Comparison of ENCODE assay signal across 13 cellular contexts in the genomic region with DNA sequence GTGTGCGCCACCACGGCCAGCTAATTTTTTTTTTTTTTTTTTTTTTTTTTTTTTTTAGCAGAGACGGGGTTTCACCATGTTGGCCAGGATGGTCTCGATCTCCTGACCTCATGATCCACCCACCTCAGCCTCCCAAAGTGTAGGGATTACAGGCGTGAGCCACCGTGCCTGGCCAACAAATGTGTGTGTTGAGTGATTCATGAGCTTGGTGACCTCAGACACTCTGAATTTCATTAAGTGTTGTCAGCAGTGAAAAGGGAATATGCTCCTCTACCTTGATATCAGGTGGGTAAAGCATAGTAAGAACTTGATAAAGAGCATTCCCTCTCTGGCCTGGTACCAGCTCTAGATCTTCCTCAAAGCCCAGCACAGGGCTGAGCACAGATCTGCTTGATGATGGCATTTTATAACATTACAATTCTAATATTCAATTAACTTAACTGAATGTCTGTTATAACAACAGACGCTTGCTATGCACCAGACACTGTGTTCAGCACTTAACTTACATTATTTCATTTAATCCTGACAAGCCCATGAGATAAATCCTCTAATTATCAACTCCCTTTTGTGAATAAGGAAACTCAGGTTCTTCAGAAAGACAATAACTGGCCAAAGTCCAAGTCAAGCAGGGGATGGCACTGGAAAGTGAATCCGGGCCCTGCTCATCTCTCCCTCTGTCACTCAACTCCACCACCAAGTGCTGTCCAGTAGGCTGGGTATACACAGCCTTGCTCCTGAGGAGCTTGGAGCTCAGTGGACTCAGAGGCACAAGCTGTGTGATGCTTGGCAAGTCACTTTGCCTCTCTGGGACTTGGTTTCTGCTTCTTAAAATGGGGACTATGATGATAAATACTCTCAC. TPM values are rescaled to one million over a fixed set of nuclear protein-coding genes. Genes with fewer than 3 reads are reported as not detected.
DNase-seq lines count a peak whose midpoint lies in the region; ATAC-seq and TF ChIP-seq lines count a peak whose summit lies in the region.
"Had no signal": no experiment of that assay in that cellular context is flagged by ENCODE, and none has a peak within 500 bp of the region (broad histone marks: within the 10 kb centered on the region; RNA-seq: fewer than 3 reads in every experiment).

No MANE protein-coding gene starts in this region.

- peaks cover 0 to 3% of the 10 kb centered on the region in 2 donors for H3K36me3 ChIP-seq in mucosa of rectum (ENCODE audit: control insufficient read depth in 2 of 2, insufficient read depth in 2 of 2, low read length in 2 of 2)
- H3K36me3 ChIP-seq in mesendoderm (ENCODE audit: control insufficient read depth, insufficient read depth, low read length): no peaks in the 10 kb centered on the region

- H3K27ac Mint-ChIP-seq in stimulated activated naive CD8-positive, alpha-beta T cell treated with anti-CD3 and anti-CD28 coated beads, Interleukin-15, Interleukin-2, amounts not matched to agents 100 ng/mL and 50 ng/mL, for 24 hours: peak overlapping the region; percentile 86
- H3K27ac Mint-ChIP-seq in activated naive CD4-positive, alpha-beta T cell treated with anti-CD3 and anti-CD28 coated beads, Interleukin-2, amount 50 U/mL, for 72 hours: peak overlapping the region; percentile 75 to 95
- H3K27ac Mint-ChIP-seq in glutamatergic neuron (ENCODE audit: unreplicated experiment): no peak overlapping the region

- H3K4me3 Mint-ChIP-seq in stimulated activated naive CD8-positive, alpha-beta T cell treated with anti-CD3 and anti-CD28 coated beads, Interleukin-15, Interleukin-2, amounts not matched to agents 100 ng/mL and 50 ng/mL, for 24 hours: peak overlapping the region; percentile 9
- no peak overlapping the region for H3K4me3 Mint-ChIP-seq in glutamatergic neuron (ENCODE audit: unreplicated experiment)

- no peaks in the 10 kb centered on the region for H3K79me2 ChIP-seq in mesendoderm (ENCODE audit: control insufficient read depth, insufficient read depth, low read length)

- H3K4me2 ChIP-seq in mesendoderm (ENCODE audit: low read length): no peak overlapping the region

- H2BK5ac ChIP-seq in mesendoderm (ENCODE audit: low read length): no peak overlapping the region

- ATAC-seq in stimulated activated naive CD8-positive, alpha-beta T cell treated with anti-CD3 and anti-CD28 coated beads, Interleukin-15, Interleukin-2, amounts not matched to agents 100 U/mL and 50 U/mL, for 24 hours: no peak
- ATAC-seq in activated naive CD4-positive, alpha-beta T cell treated with anti-CD3 and anti-CD28 coated beads, Interleukin-2, amount 50 U/mL, for 72 hours: peak in 1 of 2 donors; percentile 23
- no peak for ATAC-seq in esophagus mucosa
- ATAC-seq: foreskin keratinocyte, left cardiac atrium had no signal

- no peak overlapping the region for H4K5ac ChIP-seq in mesendoderm (ENCODE audit: low read length)

- no peaks in the 10 kb centered on the region for H3K9me3 ChIP-seq in mucosa of rectum (ENCODE audit: control insufficient read depth in 2 of 2, low read length in 2 of 2)

- no peak overlapping the region for H3K18ac ChIP-seq in mesendoderm (ENCODE audit: low read length)

- no peak overlapping the region for H2BK15ac ChIP-seq in mesendoderm (replicated peaks; ENCODE audit: low read depth)

- H3K27me3 ChIP-seq in mucosa of rectum (ENCODE audit: control insufficient read depth in 2 of 2, insufficient read depth in 2 of 2, low read length in 2 of 2) (no peaks in the 10 kb centered on the region), mesendoderm (ENCODE audit: insufficient read depth, low read length, poor library complexity) (no peaks in the 10 kb centered on the region)
- H3K27me3 ChIP-seq: foreskin keratinocyte had no signal

- no peak overlapping the region for H3K4ac ChIP-seq in mesendoderm (ENCODE audit: low read depth, low read length)

- H3K27ac ChIP-seq in mucosa of rectum (ENCODE audit: low read depth in 2 of 2, low read length in 2 of 2): peak overlapping the region; percentile 4 to 16
- no peak overlapping the region for H3K27ac ChIP-seq in mesendoderm (ENCODE audit: low read depth, low read length)
- H3K27ac ChIP-seq: foreskin keratinocyte had no signal

- no CpG with 5 or more reads among the region's 8 CpGs for WGBS in mesendoderm (ENCODE audit: extremely low coverage, insufficient coverage, low lambda C conversion rate)

- H3K4me1 ChIP-seq in mucosa of rectum (ENCODE audit: control insufficient read depth in 2 of 2, insufficient read depth in 2 of 2, low read length in 2 of 2) (peaks cover 50 to 55% of the 10 kb centered on the region in 2 donors), mesendoderm (ENCODE audit: control insufficient read depth, low read depth, low read length) (peaks cover 3% of the 10 kb centered on the region)

- no peaks in the 10 kb centered on the region for H3K79me1 ChIP-seq in mesendoderm (ENCODE audit: low read length)

- H3K4me3 ChIP-seq in mucosa of rectum (ENCODE audit: low read length in 2 of 2): no peak overlapping the region
- H3K4me3 ChIP-seq in mesendoderm (ENCODE audit: low read length): no peak overlapping the region

- no peak for DNase-seq in stimulated activated naive CD8-positive, alpha-beta T cell treated with anti-CD3 and anti-CD28 coated beads, Interleukin-15, Interleukin-2, amounts not matched to agents 100 U/mL and 50 U/mL, for 24 hours
- DNase-seq in activated naive CD4-positive, alpha-beta T cell treated with anti-CD3 and anti-CD28 coated beads, Interleukin-2, amount 50 U/mL, for 72 hours (ENCODE audit: low spot score in 2 of 2): no peak
- DNase-seq in mesendoderm (no peak), NCI-H1930 (lab: John Stamatoyannopoulos, UW) (no peak), glutamatergic neuron (no peak)
- DNase-seq: activated effector memory CD4-positive, alpha-beta T cell treated with Interleukin-2 at 50 U/mL for 16 hours; foreskin keratinocyte; left cardiac atrium; NCI-H2081 treated with DMSO at 0.1 percent for 48 hours; OCI-M1 had no signal

- TF ChIP-seq CTCF in glutamatergic neuron (IDR thresholded peaks at IDR 0.05; ENCODE audit: partially characterized antibody, unreplicated experiment): no peak

- no peak overlapping the region for H2BK120ac ChIP-seq in mesendoderm (ENCODE audit: low read depth, low read length)

- H3K9me3 Mint-ChIP-seq in stimulated activated naive CD8-positive, alpha-beta T cell treated with anti-CD3 and anti-CD28 coated beads, Interleukin-15, Interleukin-2, amounts not matched to agents 100 ng/mL and 50 ng/mL, for 24 hours: no peaks in the 10 kb centered on the region
- peaks cover 0 to 7% of the 10 kb centered on the region in 2 donors for H3K9me3 Mint-ChIP-seq in activated naive CD4-positive, alpha-beta T cell treated with anti-CD3 and anti-CD28 coated beads, Interleukin-2, amount 50 U/mL, for 72 hours
- peaks cover 3% of the 10 kb centered on the region for H3K9me3 Mint-ChIP-seq in glutamatergic neuron (ENCODE audit: unreplicated experiment)

- H3K9ac ChIP-seq in mucosa of rectum (ENCODE audit: low read depth in 1 of 2, low read length in 2 of 2): no peak overlapping the region
- no peak overlapping the region for H3K9ac ChIP-seq in mesendoderm (ENCODE audit: low read length)

- H3K56ac ChIP-seq in mesendoderm (ENCODE audit: low read length): no peak overlapping the region

- H3K23ac ChIP-seq in mesendoderm (ENCODE audit: low read length): no peak overlapping the region

- no peaks in the 10 kb centered on the region for H3K27me3 Mint-ChIP-seq in stimulated activated naive CD8-positive, alpha-beta T cell treated with anti-CD3 and anti-CD28 coated beads, Interleukin-15, Interleukin-2, amounts not matched to agents 100 ng/mL and 50 ng/mL, for 24 hours
- H3K27me3 Mint-ChIP-seq in glutamatergic neuron (ENCODE audit: unreplicated experiment): no peaks in the 10 kb centered on the region

- no peak overlapping the region for H4K8ac ChIP-seq in mesendoderm (ENCODE audit: low read depth, low read length)

- peaks cover 11% of the 10 kb centered on the region for H3K36me3 Mint-ChIP-seq in stimulated activated naive CD8-positive, alpha-beta T cell treated with anti-CD3 and anti-CD28 coated beads, Interleukin-15, Interleukin-2, amounts not matched to agents 100 ng/mL and 50 ng/mL, for 24 hours (ENCODE audit: low read depth)
- H3K36me3 Mint-ChIP-seq in activated naive CD4-positive, alpha-beta T cell treated with anti-CD3 and anti-CD28 coated beads, Interleukin-2, amount 50 U/mL, for 72 hours: peaks cover 0 to 25% of the 10 kb centered on the region in 2 donors
- no peaks in the 10 kb centered on the region for H3K36me3 Mint-ChIP-seq in glutamatergic neuron (ENCODE audit: unreplicated experiment)

- no peak overlapping the region for H2AK5ac ChIP-seq in mesendoderm (ENCODE audit: low read length)

- H3K4me1 Mint-ChIP-seq in stimulated activated naive CD8-positive, alpha-beta T cell treated with anti-CD3 and anti-CD28 coated beads, Interleukin-15, Interleukin-2, amounts not matched to agents 100 ng/mL and 50 ng/mL, for 24 hours (ENCODE audit: low read depth): peaks cover 98% of the 10 kb centered on the region
- H3K4me1 Mint-ChIP-seq in glutamatergic neuron (ENCODE audit: low read depth, unreplicated experiment): peaks cover 4% of the 10 kb centered on the region

RNA-seq across cellular contexts. Expression of gene TBC1D10A, which starts 13.0 kb away (rescaled TPM):
- total RNA-seq in activated naive CD4-positive, alpha-beta T cell treated with anti-CD3 and anti-CD28 coated beads, Interleukin-2, amount 50 U/mL, for 72 hours: 10 to 100 TPM; 27.2 to 36.9 TPM
- polyA plus RNA-seq in mesendoderm (2013, experiment 1 of 2): 2.7 TPM
- polyA plus RNA-seq in mesendoderm (2013, experiment 2 of 2): 2.6 TPM
- total RNA-seq in glutamatergic neuron (ENCODE audit: unreplicated experiment) (5.0 TPM), esophagus mucosa (44.5 TPM)

RNA-seq across cellular contexts. Expression of gene CASTOR1, which starts 24.5 kb away (rescaled TPM):
- total RNA-seq in activated naive CD4-positive, alpha-beta T cell treated with anti-CD3 and anti-CD28 coated beads, Interleukin-2, amount 50 U/mL, for 72 hours: 1 to 10 TPM; 6.3 to 7.5 TPM
- 3.3 TPM for polyA plus RNA-seq in mesendoderm (2013, experiment 1 of 2)
- 3.4 TPM for polyA plus RNA-seq in mesendoderm (2013, experiment 2 of 2)
- 4.5 TPM for total RNA-seq in glutamatergic neuron (ENCODE audit: unreplicated experiment)
- total RNA-seq in esophagus mucosa: 43.7 TPM

RNA-seq across cellular contexts. Expression of gene SF3A1, which starts 42.9 kb away (rescaled TPM):
- total RNA-seq in activated naive CD4-positive, alpha-beta T cell treated with anti-CD3 and anti-CD28 coated beads, Interleukin-2, amount 50 U/mL, for 72 hours: 100 to 1,000 TPM; 229 to 281 TPM
- polyA plus RNA-seq in mesendoderm (2013, experiment 1 of 2): 264 TPM
- polyA plus RNA-seq in mesendoderm (2013, experiment 2 of 2): 276 TPM
- total RNA-seq in glutamatergic neuron (ENCODE audit: unreplicated experiment) (157 TPM), esophagus mucosa (111 TPM)

RNA-seq across cellular contexts. Expression of gene CCDC157, which starts 43.1 kb away (rescaled TPM):
- total RNA-seq in activated naive CD4-positive, alpha-beta T cell treated with anti-CD3 and anti-CD28 coated beads, Interleukin-2, amount 50 U/mL, for 72 hours: 1 to 10 TPM in 1 of 2 donors, not detected in 1; 2.9 TPM
- 2.6 TPM for polyA plus RNA-seq in mesendoderm (2013, experiment 1 of 2)
- 2.6 TPM for polyA plus RNA-seq in mesendoderm (2013, experiment 2 of 2)
- total RNA-seq in glutamatergic neuron (ENCODE audit: unreplicated experiment) (6.2 TPM), esophagus mucosa (1.2 TPM)

RNA-seq across cellular contexts. Expression of gene OSM, which starts 47.1 kb away (rescaled TPM):
- total RNA-seq in activated naive CD4-positive, alpha-beta T cell treated with anti-CD3 and anti-CD28 coated beads, Interleukin-2, amount 50 U/mL, for 72 hours: 10 to 100 TPM; 16.1 to 40.4 TPM
- polyA plus RNA-seq in mesendoderm (2013, experiment 1 of 2): not detected
- not detected for polyA plus RNA-seq in mesendoderm (2013, experiment 2 of 2)
- not detected for total RNA-seq in glutamatergic neuron (ENCODE audit: unreplicated experiment)
- total RNA-seq in esophagus mucosa: 0.28 TPM
- total RNA-seq: foreskin keratinocyte had no signal
- polyA plus RNA-seq: foreskin keratinocyte had no signal
